8 cellular contexts compared by ENCODE assay signal in genomic region chr3:153161714-153162512, GRCh38. TPM values are rescaled to one million over a fixed set of nuclear protein-coding genes. Genes with fewer than 3 reads are reported as not detected.
A peak's percentile ranks its signal among the peaks of the same experiment; 100 is the strongest.
DNase-seq lines count a peak whose midpoint lies in the region; ATAC-seq and TF ChIP-seq lines count a peak whose summit lies in the region.

Gene RAP2B (plus strand): TSS chr3:153162226. CDS start chr3:153162694, 468 bp downstream.

- peak; percentile 53 for ATAC-seq in GM19023 (IDR thresholded peaks at IDR 0.05; ENCODE audit: unreplicated experiment)
- ATAC-seq in HG03196 (IDR thresholded peaks at IDR 0.05; ENCODE audit: unreplicated experiment): peak; percentile 44
- ATAC-seq in left lobe of liver: peak; percentile 81

- peaks cover 46% of the 10 kb centered on the region for H3K4me1 Mint-ChIP-seq in activated CD4-positive, alpha-beta T cell treated with anti-CD3 and anti-CD28 coated beads, Interleukin-2, amount 10 ng/mL, durations not matched to agents 7 days and 5 days

- peak within 1 kb of the TSS; percentile 99 for H3K4me3 Mint-ChIP-seq in activated CD4-positive, alpha-beta T cell treated with anti-CD3 and anti-CD28 coated beads, Interleukin-2, amount 10 ng/mL, durations not matched to agents 7 days and 5 days

- H3K36me3 Mint-ChIP-seq in activated CD4-positive, alpha-beta T cell treated with anti-CD3 and anti-CD28 coated beads, Interleukin-2, amount 10 ng/mL, durations not matched to agents 7 days and 5 days (ENCODE audit: low read depth): peaks cover 39% of the 10 kb centered on the region

- H3K27ac Mint-ChIP-seq in activated CD4-positive, alpha-beta T cell treated with anti-CD3 and anti-CD28 coated beads, Interleukin-2, amount 10 ng/mL, durations not matched to agents 7 days and 5 days: peak within 1 kb of the TSS; percentile 99

- TF ChIP-seq CTCF in AG09309 (IDR thresholded peaks at IDR 0.05; ENCODE audit: control insufficient read depth, insufficient read depth, low read depth, low read length, missing control alignments): no peak

- POLR2A ChIA-PET in activated CD4-positive, alpha-beta T cell treated with anti-CD3 and anti-CD28 coated beads, Interleukin-2, amount 10 ng/mL, durations not matched to agents 7 days and 5 days (lab: Charles Lee): interaction anchor here (0.6 to 1.0 kb wide), 4 partner anchors 21 to 514 kb away, joined by 3 to 6 read pairs (median 3); no protein-coding TSS in a partner anchor

- no peaks in the 10 kb centered on the region for H3K27me3 Mint-ChIP-seq in activated CD4-positive, alpha-beta T cell treated with anti-CD3 and anti-CD28 coated beads, Interleukin-2, amount 10 ng/mL, durations not matched to agents 7 days and 5 days

- DNase-seq in AG09309 (ENCODE audit: low read depth) (peak; percentile 85), NCI-H510A treated with DMSO at 0.1 percent for 48 hours (lab: John Stamatoyannopoulos, UW) (peak; percentile 74), cortex of kidney (lab: John Stamatoyannopoulos, UW) (peak; percentile 57), left lobe of liver (ENCODE audit: low spot score) (peak; percentile 98)
- DNase-seq in activated CD4-positive, alpha-beta T cell treated with anti-CD3 and anti-CD28 coated beads, Interleukin-2, amount 10 ng/mL, durations not matched to agents 7 days and 5 days: peak; percentile 97
- peak; percentile 98 for DNase-seq in stimulated activated CD4-positive, alpha-beta T cell treated with anti-CD3 and anti-CD28 coated beads, Interleukin-2, amount 100 ng/mL, for 24 hours

- CTCF ChIA-PET in activated CD4-positive, alpha-beta T cell treated with anti-CD3 and anti-CD28 coated beads, Interleukin-2, amount 10 ng/mL, durations not matched to agents 7 days and 5 days (lab: Charles Lee): interaction anchor here (0.6 to 1.3 kb wide), 3 partner anchors 12 to 39 kb away, joined by 4 to 6 read pairs (median 6); no protein-coding TSS in a partner anchor

- peak within 1 kb of the TSS; percentile 83 for H3K4me3 ChIP-seq in AG09309 (ENCODE audit: control insufficient read depth, low read depth, low read length)

- H3K9me3 Mint-ChIP-seq in activated CD4-positive, alpha-beta T cell treated with anti-CD3 and anti-CD28 coated beads, Interleukin-2, amount 10 ng/mL, durations not matched to agents 7 days and 5 days: no peaks in the 10 kb centered on the region

RNA-seq across cellular contexts. Expression of gene RAP2B, which starts in this region (rescaled TPM):
- 10 to 100 TPM; 22.5 to 23.7 TPM for total RNA-seq in activated CD4-positive, alpha-beta T cell treated with anti-CD3 and anti-CD28 coated beads, Interleukin-2, amount 10 ng/mL, durations not matched to agents 7 days and 5 days
- 3.1 TPM for total RNA-seq in left lobe of liver

Comparison
In these comparisons a context has a peak if more than half of its experiments do, and no peak if none do; other contexts are left out.
1. Peak in every context shown above with its lines: DNase-seq, ATAC-seq and H3K4me3 ChIP-seq.